1 cellular context compared by ENCODE assay signal in genomic region chr5:177098772-177099152, GRCh38.
TF ChIP-seq lines count a peak whose summit lies in the region.

No MANE protein-coding gene starts in this region.

TF ChIP-seq in HepG2, 621 proteins besides CTCF, POLR2A, EP300 and RAD21:
- TF ChIP-seq RBM39 (IDR thresholded peaks at IDR 0.05; ENCODE audit: low read depth, low read length, poor library complexity, severe bottlenecking) (no peak), SKI (IDR thresholded peaks at IDR 0.05; ENCODE audit: partially characterized antibody) (no peak), NRL (CRISPR knock-in tag; IDR thresholded peaks at IDR 0.05; ENCODE audit: borderline replicate concordance) (no peak), PAF1 (CRISPR knock-in tag; IDR thresholded peaks at IDR 0.05) (0 out of 2 replicates have a peak, but pooled peaks have one; percentile 60), MLX (CRISPR knock-in tag; IDR thresholded peaks at IDR 0.05) (no peak), AGO2 (optimal IDR thresholded peaks at IDR 0.05; ENCODE audit: low read depth, low read length) (peak; percentile 91), NONO (IDR thresholded peaks at IDR 0.05) (no peak), NONO (CRISPR knock-in tag; conservative IDR thresholded peaks at IDR 0.05) (peak; percentile 34; the same call in 1 of the 2 replicates), ZBTB34 (CRISPR knock-in tag; IDR thresholded peaks at IDR 0.05) (no peak), POLR2G (IDR thresholded peaks at IDR 0.05; ENCODE audit: low read depth, low read length) (peak; percentile 7; the same call in 1 of the 2 replicates), MED13 (CRISPR knock-in tag; IDR thresholded peaks at IDR 0.05) (0 out of 2 replicates have a peak, but pooled peaks have one; percentile 42), ZFY (CRISPR knock-in tag; IDR thresholded peaks at IDR 0.05) (peak; percentile 34; the same call in 1 of the 2 replicates), JDP2 (CRISPR knock-in tag; IDR thresholded peaks at IDR 0.05; ENCODE audit: borderline replicate concordance) (no peak), MTERF4 (CRISPR knock-in tag; IDR thresholded peaks at IDR 0.05) (no peak), AKAP8 (CRISPR knock-in tag; IDR thresholded peaks at IDR 0.05) (peak; percentile 21; the same call in 1 of the 2 replicates), TRIM22 (IDR thresholded peaks at IDR 0.05) (no peak), ZNF281 (CRISPR knock-in tag; IDR thresholded peaks at IDR 0.05; ENCODE audit: borderline replicate concordance) (no peak), REPIN1 (CRISPR knock-in tag; IDR thresholded peaks at IDR 0.05; ENCODE audit: borderline replicate concordance, low read depth) (0 out of 2 replicates have a peak, but pooled peaks have one; percentile 36), RBFOX2 (IDR thresholded peaks at IDR 0.05; ENCODE audit: low read depth, low read length) (peak; percentile 17; the same call in 1 of the 2 replicates), GTF3A (CRISPR knock-in tag; conservative IDR thresholded peaks at IDR 0.05) (0 out of 2 replicates have a peak, but pooled peaks have one; percentile 42), HIVEP1 (CRISPR knock-in tag; IDR thresholded peaks at IDR 0.05) (no peak), KDM2A (CRISPR knock-in tag; IDR thresholded peaks at IDR 0.05; ENCODE audit: borderline replicate concordance, low read depth) (no peak), AGO1 (IDR thresholded peaks at IDR 0.05; ENCODE audit: low read depth, low read length, poor library complexity, severe bottlenecking) (peak; percentile 5), ZNF383 (CRISPR knock-in tag; IDR thresholded peaks at IDR 0.05; ENCODE audit: borderline replicate concordance) (no peak), ZNF687 (CRISPR knock-in tag; IDR thresholded peaks at IDR 0.05) (no peak; the same call in 1 of the 2 replicates)
